ENCODE assay signal across 1 cellular context in the genomic region with DNA sequence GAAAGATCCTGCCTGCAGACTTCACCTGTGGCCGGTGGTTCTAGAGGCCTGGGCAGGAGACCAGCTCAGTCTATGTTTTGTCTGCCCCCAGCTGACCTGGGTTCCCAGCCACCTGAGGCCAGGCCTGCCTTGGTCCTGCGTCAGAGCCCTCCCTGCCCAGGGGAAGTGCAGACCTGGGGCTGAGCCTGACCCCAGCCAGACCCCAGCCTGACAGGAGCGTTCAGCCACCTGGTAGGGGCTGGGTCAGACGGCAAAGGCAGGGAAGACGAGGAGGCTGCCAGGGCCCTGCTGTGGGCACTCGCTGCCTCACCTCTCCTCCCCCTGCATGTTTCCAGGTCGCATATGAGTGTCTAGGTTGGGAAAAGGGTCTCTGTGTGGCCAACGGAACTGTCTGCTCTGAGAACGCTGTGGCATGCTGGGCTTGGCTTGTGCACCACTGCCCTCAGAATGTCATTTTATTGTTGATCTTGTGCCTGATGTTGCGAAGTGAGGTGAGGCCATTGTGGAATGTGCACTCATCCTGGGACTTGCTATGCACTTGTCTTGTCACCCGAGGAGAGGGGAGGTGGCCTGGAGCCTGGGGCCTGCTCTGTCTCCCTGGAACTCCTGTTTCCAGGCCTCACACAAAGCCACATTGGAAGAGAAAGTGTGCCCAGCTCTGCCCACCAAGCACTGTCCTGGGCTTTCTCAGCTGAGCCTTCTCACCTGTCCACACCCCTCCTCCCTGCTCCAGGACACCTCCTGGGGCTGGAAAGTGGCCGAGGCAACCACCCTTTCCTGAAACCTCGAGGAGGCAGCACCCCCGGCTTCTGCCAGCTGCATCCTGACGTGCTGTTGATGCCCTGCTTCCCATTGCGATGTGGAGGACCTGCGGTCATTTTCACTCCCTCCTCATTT.
TF ChIP-seq lines count a peak whose summit lies in the region.

No MANE protein-coding gene starts in this region.

TF ChIP-seq in H1, 55 proteins besides CTCF, POLR2A, EP300 and RAD21:
- no peak for TF ChIP-seq ASH2L (IDR thresholded peaks at IDR 0.05; ENCODE audit: low read length)
- TF ChIP-seq POLR2AphosphoS5 (IDR thresholded peaks at IDR 0.05; ENCODE audit: low read depth, low read length), result no peak
- TF ChIP-seq YY1 (IDR thresholded peaks at IDR 0.05; ENCODE audit: low read depth, low read length), result no peak
- TF ChIP-seq, protein P1, sequence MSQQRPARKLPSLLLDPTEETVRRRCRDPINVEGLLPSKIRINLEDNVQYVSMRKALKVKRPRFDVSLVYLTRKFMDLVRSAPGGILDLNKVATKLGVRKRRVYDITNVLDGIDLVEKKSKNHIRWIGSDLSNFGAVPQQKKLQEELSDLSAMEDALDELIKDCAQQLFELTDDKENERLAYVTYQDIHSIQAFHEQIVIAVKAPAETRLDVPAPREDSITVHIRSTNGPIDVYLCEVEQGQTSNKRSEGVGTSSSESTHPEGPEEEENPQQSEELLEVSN (IDR thresholded peaks at IDR 0.05), result no peak
- TF ChIP-seq GABPA (IDR thresholded peaks at IDR 0.05; ENCODE audit: borderline replicate concordance, insufficient read depth, low read length), result no peak
- TF ChIP-seq SP4 (IDR thresholded peaks at IDR 0.05; ENCODE audit: low read length), result no peak
- TF ChIP-seq, protein P2, sequence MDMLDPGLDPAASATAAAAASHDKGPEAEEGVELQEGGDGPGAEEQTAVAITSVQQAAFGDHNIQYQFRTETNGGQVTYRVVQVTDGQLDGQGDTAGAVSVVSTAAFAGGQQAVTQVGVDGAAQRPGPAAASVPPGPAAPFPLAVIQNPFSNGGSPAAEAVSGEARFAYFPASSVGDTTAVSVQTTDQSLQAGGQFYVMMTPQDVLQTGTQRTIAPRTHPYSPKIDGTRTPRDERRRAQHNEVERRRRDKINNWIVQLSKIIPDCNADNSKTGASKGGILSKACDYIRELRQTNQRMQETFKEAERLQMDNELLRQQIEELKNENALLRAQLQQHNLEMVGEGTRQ (IDR thresholded peaks at IDR 0.05; ENCODE audit: low read length), result no peak
- TF ChIP-seq MAFK (IDR thresholded peaks at IDR 0.05; ENCODE audit: low read depth, low read length), result no peak
- TF ChIP-seq NANOG (IDR thresholded peaks at IDR 0.05; ENCODE audit: insufficient read depth, low read depth, low read length, poor library complexity, severe bottlenecking), result no peak
- TF ChIP-seq RNF2 (IDR thresholded peaks at IDR 0.05; ENCODE audit: borderline replicate concordance, low read depth, low read length, missing control alignments, poor library complexity, severe bottlenecking), result no peak
- TF ChIP-seq SRF (IDR thresholded peaks at IDR 0.05; ENCODE audit: low read depth, low read length), result no peak
- no peak for TF ChIP-seq JUN (IDR thresholded peaks at IDR 0.05; ENCODE audit: low read depth, low read length)
- TF ChIP-seq CHD1 (IDR thresholded peaks at IDR 0.05; ENCODE audit: low read depth, low read length), result no peak
- TF ChIP-seq SIX5 (IDR thresholded peaks at IDR 0.05; ENCODE audit: low read depth, low read length), result no peak
